ENCODE assay signal across 8 cellular contexts in genomic region chr16:46974352-46974751, GRCh38. TPM values are rescaled to one million over a fixed set of nuclear protein-coding genes. Genes with fewer than 3 reads are reported as not detected.
A peak's percentile ranks its signal among the peaks of the same experiment; 100 is the strongest.
DNase-seq lines count a peak whose midpoint lies in the region; ATAC-seq, FAIRE-seq and TF ChIP-seq lines count a peak whose summit lies in the region.

No MANE protein-coding gene starts in this region.

- H3K9me3 ChIP-seq in CD4-positive, alpha-beta T cell (ENCODE audit: control insufficient read depth, low read length) = no peaks in the 10 kb centered on the region
- H3K9me3 ChIP-seq in RWPE2 (ENCODE audit: severe bottlenecking) = no peaks in the 10 kb centered on the region

- peaks cover 20% of the 10 kb centered on the region for H3K4me1 ChIP-seq in RWPE2 (ENCODE audit: insufficient read depth, poor library complexity, severe bottlenecking)

- peak overlapping the region; percentile 91 for H3K27ac Mint-ChIP-seq in CD4-positive, alpha-beta T cell
- H3K27ac Mint-ChIP-seq in natural killer cell treated with Interleukin-12 subunit alpha and Interleukin-12 subunit beta and Interleukin-15 and Interleukin-18, amount 100 ng/mL, for 72 hours = peak overlapping the region; percentile 98

- no peak for TF ChIP-seq POLR2A in H54 (IDR thresholded peaks at IDR 0.05; ENCODE audit: low read depth, low read length)

- H3K27me3 Mint-ChIP-seq in CD4-positive, alpha-beta T cell = no peaks in the 10 kb centered on the region
- no peaks in the 10 kb centered on the region for H3K27me3 Mint-ChIP-seq in natural killer cell treated with Interleukin-12 subunit alpha and Interleukin-12 subunit beta and Interleukin-15 and Interleukin-18, amount 100 ng/mL, for 72 hours

- peaks cover 43% of the 10 kb centered on the region for H3K36me3 Mint-ChIP-seq in CD4-positive, alpha-beta T cell (ENCODE audit: low read depth)
- peaks cover 13% of the 10 kb centered on the region for H3K36me3 Mint-ChIP-seq in natural killer cell treated with Interleukin-12 subunit alpha and Interleukin-12 subunit beta and Interleukin-15 and Interleukin-18, amount 100 ng/mL, for 72 hours

- H3K27ac ChIP-seq in CD4-positive, alpha-beta T cell (ENCODE audit: low read depth, low read length) = peak overlapping the region; percentile 93
- H3K27ac ChIP-seq in RWPE2 (ENCODE audit: poor library complexity, severe bottlenecking) = peak overlapping the region; percentile 81

- peaks cover 27% of the 10 kb centered on the region for H3K36me3 ChIP-seq in RWPE2 (ENCODE audit: low read depth)

- no peak for TF ChIP-seq CTCF in CD4-positive, alpha-beta T cell (IDR thresholded peaks at IDR 0.05)
- TF ChIP-seq CTCF in RWPE2 (IDR thresholded peaks at IDR 0.05; ENCODE audit: poor library complexity, severe bottlenecking) (no peak), choroid plexus epithelial cell (conservative IDR thresholded peaks at IDR 0.05; ENCODE audit: low read depth, low read length) (no peak)

- H3K27me3 ChIP-seq in CD4-positive, alpha-beta T cell (ENCODE audit: control insufficient read depth, insufficient read depth, low read length) = no peaks in the 10 kb centered on the region
- H3K27me3 ChIP-seq in RWPE2 (ENCODE audit: insufficient read depth, poor library complexity, severe bottlenecking) = no peaks in the 10 kb centered on the region

- CTCF ChIA-PET in CD4-positive, alpha-beta T cell (lab: Charles Lee) = interaction anchor here (1.3 to 3.8 kb wide), 2 partner anchors 27 to 63 kb away, joined by 5 to 24 read pairs; no protein-coding TSS in a partner anchor

- ATAC-seq in CD4-positive, alpha-beta T cell (ENCODE audit: poor library complexity) = no peak
- ATAC-seq in GM21717 (IDR thresholded peaks at IDR 0.05; ENCODE audit: unreplicated experiment) (peak; percentile 24), RWPE2 (ENCODE audit: low read depth) (no peak), GM21619 (IDR thresholded peaks at IDR 0.05; ENCODE audit: unreplicated experiment) (no peak), GM21786 (IDR thresholded peaks at IDR 0.05; ENCODE audit: unreplicated experiment) (no peak)
- peak in 1 of 2 donors; percentile 11 for ATAC-seq in natural killer cell treated with Interleukin-12 subunit alpha and Interleukin-12 subunit beta and Interleukin-15 and Interleukin-18, amount 100 ng/mL, for 72 hours

- FAIRE-seq in H54 (lab: Jason Lieb, UNC) = no peak

- H3K4me1 Mint-ChIP-seq in CD4-positive, alpha-beta T cell (ENCODE audit: low read depth) = peaks cover 55% of the 10 kb centered on the region
- H3K4me1 Mint-ChIP-seq in natural killer cell treated with Interleukin-12 subunit alpha and Interleukin-12 subunit beta and Interleukin-15 and Interleukin-18, amount 100 ng/mL, for 72 hours (ENCODE audit: low read depth in 2 of 2) = peaks cover 29 to 34% of the 10 kb centered on the region in 2 donors

- POLR2A ChIA-PET in CD4-positive, alpha-beta T cell (lab: Charles Lee) = interaction anchor here (0.8 to 3.1 kb wide), 20 partner anchors 9 to 1649 kb away, joined by 3 to 28 read pairs (median 8); partner anchors contain the start of genes C16orf87, GPT2, ITFG1 and LONP2

- peak in 2 of 10 experiments; percentile 9 to 10 for DNase-seq in CD4-positive, alpha-beta T cell
- DNase-seq in RWPE2 (ENCODE audit: low spot score) (no peak), choroid plexus epithelial cell (ENCODE audit: low read depth) (peak; percentile 32), H54 (ENCODE audit: insufficient read length, low spot score) (no peak)
- DNase-seq in natural killer cell treated with Interleukin-12 subunit alpha and Interleukin-12 subunit beta and Interleukin-15 and Interleukin-18, amount 100 ng/mL, for 72 hours (ENCODE audit: low spot score) = no peak

- H3K4me3 ChIP-seq in RWPE2 (ENCODE audit: severe bottlenecking) (peak overlapping the region; percentile 99), choroid plexus epithelial cell (ENCODE audit: low read depth, low read length) (no peak overlapping the region)

- H3K4me3 Mint-ChIP-seq in CD4-positive, alpha-beta T cell = peak overlapping the region; percentile 93
- peak overlapping the region; percentile 97 for H3K4me3 Mint-ChIP-seq in natural killer cell treated with Interleukin-12 subunit alpha and Interleukin-12 subunit beta and Interleukin-15 and Interleukin-18, amount 100 ng/mL, for 72 hours

- intact Hi-C loops in CD4-positive, alpha-beta T cell (cut with DNase I, micrococcal nuclease) = loop anchor here (2.0 to 10.0 kb wide), 5 partner anchors 43 to 1413 kb away; partner anchors contain the start of genes NETO2 (in 1 of the 2) and SIAH1 (in 1 of the 2)

- H3K9me3 Mint-ChIP-seq in CD4-positive, alpha-beta T cell = no peaks in the 10 kb centered on the region
- no peaks in the 10 kb centered on the region for H3K9me3 Mint-ChIP-seq in natural killer cell treated with Interleukin-12 subunit alpha and Interleukin-12 subunit beta and Interleukin-15 and Interleukin-18, amount 100 ng/mL, for 72 hours

RNA-seq across cellular contexts. Expression of gene DNAJA2, which starts 0.9 kb away (rescaled TPM):
- 10 to 100 TPM; 80.8 to 81.4 TPM for total RNA-seq in CD4-positive, alpha-beta T cell
- 10 to 100 TPM; 54.0 to 58.4 TPM for total RNA-seq in natural killer cell treated with Interleukin-12 subunit alpha and Interleukin-12 subunit beta and Interleukin-15 and Interleukin-18, amount 100 ng/mL, for 72 hours
